8 cellular contexts compared by ENCODE assay signal in genomic region chr4:26320159-26320452, GRCh38. TPM values are rescaled to one million over a fixed set of nuclear protein-coding genes. Genes with fewer than 3 reads are reported as not detected.
DNase-seq lines count a peak whose midpoint lies in the region; ATAC-seq and TF ChIP-seq lines count a peak whose summit lies in the region.

No MANE protein-coding gene starts in this region.

- POLR2A ChIA-PET in Caco-2 (lab: Charles Lee): no interaction called here

- H3K9ac ChIP-seq in adipocyte (ENCODE audit: low read length) (peak overlapping the region; percentile 90), iPS-15b (ENCODE audit: low read depth, low read length) (peak overlapping the region; percentile 47)

- H3K9me3 ChIP-seq in Caco-2 (no peaks in the 10 kb centered on the region), adipocyte (ENCODE audit: control insufficient read depth, low read length) (no peaks in the 10 kb centered on the region), iPS-15b (ENCODE audit: control insufficient read depth, insufficient read depth, low read length) (no peaks in the 10 kb centered on the region)

- peak overlapping the region; percentile 76 for H3K27ac Mint-ChIP-seq in Caco-2 (ENCODE audit: unreplicated experiment)
- peak overlapping the region; percentile 99 for H3K27ac Mint-ChIP-seq in stimulated activated naive B cell treated with anti-CD40 and anti-IgM and Interleukin-4, amounts not matched to agents 10 μg/mL and 1 μg/mL and 100 μg/mL, for 72 hours

- intact Hi-C loops in Caco-2 (cut with micrococcal nuclease; ENCODE audit: unreplicated experiment): loop anchor here (5.0 to 10.0 kb wide), 2 partner anchors 148 to 295 kb away; no protein-coding TSS in a partner anchor

- H3K36me3 Mint-ChIP-seq in Caco-2 (ENCODE audit: insufficient read depth, unreplicated experiment): peaks cover 28% of the 10 kb centered on the region
- H3K36me3 Mint-ChIP-seq in stimulated activated naive B cell treated with anti-CD40 and anti-IgM and Interleukin-4, amounts not matched to agents 10 μg/mL and 1 μg/mL and 100 μg/mL, for 72 hours: peaks cover 7 to 9% of the 10 kb centered on the region in 2 donors

- ATAC-seq in GM19452 (IDR thresholded peaks at IDR 0.05; ENCODE audit: unreplicated experiment) (peak; percentile 22), HG03571 (IDR thresholded peaks at IDR 0.05; ENCODE audit: unreplicated experiment) (peak; percentile 25)
- peak; percentile 46 to 49 for ATAC-seq in stimulated activated naive B cell treated with anti-CD40 and anti-IgM and Interleukin-4, amounts not matched to agents 10 μg/mL and 1 μg/mL and 100 μg/mL, for 72 hours (replicated peaks)

- H3K27me3 Mint-ChIP-seq in Caco-2 (ENCODE audit: insufficient read depth, unreplicated experiment): no peaks in the 10 kb centered on the region
- no peaks in the 10 kb centered on the region for H3K27me3 Mint-ChIP-seq in stimulated activated naive B cell treated with anti-CD40 and anti-IgM and Interleukin-4, amounts not matched to agents 10 μg/mL and 1 μg/mL and 100 μg/mL, for 72 hours

- H3K36me3 ChIP-seq in Caco-2 (ENCODE audit: control insufficient read depth, insufficient read depth, low read length): no peaks in the 10 kb centered on the region
- H3K36me3 ChIP-seq in adipocyte (ENCODE audit: control insufficient read depth, insufficient read depth, low read length, severe bottlenecking): no peaks in the 10 kb centered on the region
- no peaks in the 10 kb centered on the region for H3K36me3 ChIP-seq in iPS-15b (ENCODE audit: control insufficient read depth, insufficient read depth, low read length)

- H3K27me3 ChIP-seq in Caco-2 (replicated peaks; ENCODE audit: control insufficient read depth, insufficient read depth, low read length): no peaks in the 10 kb centered on the region
- H3K27me3 ChIP-seq in adipocyte (replicated peaks; ENCODE audit: control insufficient read depth, insufficient read depth, low read length): no peaks in the 10 kb centered on the region
- no peaks in the 10 kb centered on the region for H3K27me3 ChIP-seq in iPS-15b (ENCODE audit: control insufficient read depth, insufficient read depth, low read length)

- peaks cover 28% of the 10 kb centered on the region for H3K9me3 Mint-ChIP-seq in Caco-2 (ENCODE audit: unreplicated experiment)
- peaks cover 7 to 10% of the 10 kb centered on the region in 2 donors for H3K9me3 Mint-ChIP-seq in stimulated activated naive B cell treated with anti-CD40 and anti-IgM and Interleukin-4, amounts not matched to agents 10 μg/mL and 1 μg/mL and 100 μg/mL, for 72 hours

- H3K4me1 ChIP-seq in Caco-2: peaks cover 12% of the 10 kb centered on the region; the same call in 1 of the 2 replicates
- peaks cover 24% of the 10 kb centered on the region for H3K4me1 ChIP-seq in adipocyte (ENCODE audit: control insufficient read depth, insufficient read depth, low read length)
- peaks cover 12% of the 10 kb centered on the region for H3K4me1 ChIP-seq in iPS-15b (ENCODE audit: control insufficient read depth, insufficient read depth, low read length)

- TF ChIP-seq CTCF in Caco-2 (IDR thresholded peaks at IDR 0.05; ENCODE audit: insufficient read depth in 1 of 2, low read depth in 1 of 2, low read length in 1 of 2, severe bottlenecking in 1 of 2, unreplicated experiment in 1 of 2): no peak

- no TSS peak for BruUV-seq in Caco-2 (replicated peaks; lab: Mats Ljungman, UMichigan)

- no peak for DNase-seq in Caco-2
- no peak for DNase-seq in adipocyte (ENCODE audit: low read depth)
- DNase-seq in stimulated activated naive B cell treated with anti-CD40 and anti-IgM and Interleukin-4, amounts not matched to agents 10 μg/mL and 1 μg/mL and 100 μg/mL, for 72 hours: peak; percentile 67
- DNase-seq in EL: no peak
- DNase-seq in cortex of kidney (lab: John Stamatoyannopoulos, UW): no peak

- H3K4me1 Mint-ChIP-seq in Caco-2 (ENCODE audit: low read depth, unreplicated experiment): peaks cover 9% of the 10 kb centered on the region
- peaks cover 27 to 32% of the 10 kb centered on the region in 2 donors for H3K4me1 Mint-ChIP-seq in stimulated activated naive B cell treated with anti-CD40 and anti-IgM and Interleukin-4, amounts not matched to agents 10 μg/mL and 1 μg/mL and 100 μg/mL, for 72 hours

- H3K4me3 ChIP-seq in Caco-2 (ENCODE audit: low read depth, low read length) (peak overlapping the region; percentile 72), adipocyte (ENCODE audit: low read length) (peak overlapping the region; percentile 92), iPS-15b (ENCODE audit: low read depth, low read length) (peak overlapping the region; percentile 89)

- H3K4me3 Mint-ChIP-seq in Caco-2 (ENCODE audit: unreplicated experiment): peak overlapping the region; percentile 88
- peak overlapping the region; percentile 92 to 98 for H3K4me3 Mint-ChIP-seq in stimulated activated naive B cell treated with anti-CD40 and anti-IgM and Interleukin-4, amounts not matched to agents 10 μg/mL and 1 μg/mL and 100 μg/mL, for 72 hours

- CTCF ChIA-PET in Caco-2 (lab: Charles Lee): no interaction called here

RNA-seq across cellular contexts. Expression of gene RBPJ, which starts 0.7 kb away (rescaled TPM):
- 35.8 and 38.8 TPM in 2 replicates for total RNA-seq in Caco-2 (2022)
